Comparison of ENCODE assay signal across 8 cellular contexts in the genomic region with DNA sequence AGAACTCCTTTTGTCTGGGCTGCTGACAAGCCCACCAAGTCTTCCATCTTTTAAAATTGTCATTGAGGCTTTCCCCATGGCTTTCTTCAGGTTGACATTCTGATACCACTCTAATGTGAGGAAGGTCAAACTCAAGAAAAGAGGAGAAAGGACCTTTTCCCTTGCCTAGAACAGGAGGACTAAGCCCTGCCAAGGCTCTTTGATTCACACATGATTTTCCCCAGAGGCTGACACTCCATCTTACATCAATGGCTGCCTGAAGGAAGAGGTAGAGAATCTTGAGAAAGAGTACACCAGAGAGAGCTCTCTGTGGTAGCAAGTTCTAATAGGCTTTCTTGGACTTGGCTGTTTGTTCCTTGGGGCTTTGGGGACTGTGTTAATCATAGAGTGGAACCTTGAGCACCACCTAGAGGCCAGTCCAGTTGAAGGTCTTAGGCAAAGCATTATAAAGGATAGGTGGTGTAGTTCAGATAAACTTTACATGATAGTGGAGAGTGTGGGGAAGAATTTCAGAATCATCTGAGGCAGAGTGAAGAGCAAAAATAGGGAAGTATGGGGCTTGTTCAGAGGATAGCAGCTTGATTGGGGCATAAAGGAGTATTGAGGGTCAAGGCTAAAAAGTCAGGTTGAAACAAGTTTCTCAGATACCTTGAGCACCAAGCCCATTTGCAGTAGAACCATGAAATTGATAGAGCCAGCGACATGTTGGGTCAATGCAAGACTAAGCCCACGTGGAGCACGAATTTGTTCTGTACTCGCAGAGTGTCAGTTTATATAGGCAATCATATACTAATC. TPM values are rescaled to one million over a fixed set of nuclear protein-coding genes. Genes with fewer than 3 reads are reported as not detected.
DNase-seq lines count a peak whose midpoint lies in the region; ATAC-seq lines count a peak whose summit lies in the region.

No MANE protein-coding gene starts in this region.

- no peak overlapping the region for H2BK5ac ChIP-seq in mesendoderm (ENCODE audit: low read length)

- no peak overlapping the region for H3K4me3 Mint-ChIP-seq in activated CD4-positive, alpha-beta T cell treated with anti-CD3 and anti-CD28 coated beads, Interleukin-2, amount 10 ng/mL, durations not matched to agents 24 days and 14 days

- no peak overlapping the region for H2BK120ac ChIP-seq in mesendoderm (ENCODE audit: low read depth, low read length)

- H3K79me1 ChIP-seq in mesendoderm (ENCODE audit: low read length), result no peaks in the 10 kb centered on the region

- WGBS in mesendoderm (ENCODE audit: extremely low coverage, insufficient coverage, low lambda C conversion rate), result no CpG with 5 or more reads among the region's 4 CpGs

- no peak overlapping the region for H3K18ac ChIP-seq in mesendoderm (ENCODE audit: low read length)

- no peak overlapping the region for H3K27ac Mint-ChIP-seq in activated CD4-positive, alpha-beta T cell treated with anti-CD3 and anti-CD28 coated beads, Interleukin-2, amount 10 ng/mL, durations not matched to agents 24 days and 14 days

- H3K4me3 ChIP-seq in effector memory CD4-positive, alpha-beta T cell (ENCODE audit: insufficient read depth, low read depth, low read length, poor library complexity, severe bottlenecking), result no peak overlapping the region
- H3K4me3 ChIP-seq in mesendoderm (ENCODE audit: low read length), result no peak overlapping the region

- no peaks in the 10 kb centered on the region for H3K9me3 Mint-ChIP-seq in activated CD4-positive, alpha-beta T cell treated with anti-CD3 and anti-CD28 coated beads, Interleukin-2, amount 10 ng/mL, durations not matched to agents 24 days and 14 days

- no peaks in the 10 kb centered on the region for H3K4me1 Mint-ChIP-seq in activated CD4-positive, alpha-beta T cell treated with anti-CD3 and anti-CD28 coated beads, Interleukin-2, amount 10 ng/mL, durations not matched to agents 24 days and 14 days

- H4K8ac ChIP-seq in mesendoderm (ENCODE audit: low read depth, low read length), result no peak overlapping the region

- no peak overlapping the region for H2AK5ac ChIP-seq in mesendoderm (ENCODE audit: low read length)

- DNase-seq in NK-92 treated with Interleukin-12 subunit alpha and Interleukin-12 subunit beta, amount 100 ng/mL, for 24 hours (lab: John Stamatoyannopoulos, UW), result peak; percentile 11
- DNase-seq in NK-92 (lab: John Stamatoyannopoulos, UW; ENCODE audit: unreplicated experiment) (no peak), NCI-H226 (peak; percentile 17), mesendoderm (peak; percentile 85)
- peak; percentile 89 for DNase-seq in activated CD4-positive, alpha-beta T cell treated with anti-CD3 and anti-CD28 coated beads, Interleukin-2, amount 10 ng/mL, durations not matched to agents 24 days and 14 days
- DNase-seq in effector memory CD4-positive, alpha-beta T cell, result peak; percentile 2 to 22 (median 16)
- DNase-seq in stimulated activated CD8-positive, alpha-beta memory T cell treated with anti-CD3 and anti-CD28 coated beads, Interleukin-7, amount 100 ng/mL, for 24 hours (ENCODE audit: low read depth), result peak; percentile 21

- no peaks in the 10 kb centered on the region for H3K27me3 Mint-ChIP-seq in activated CD4-positive, alpha-beta T cell treated with anti-CD3 and anti-CD28 coated beads, Interleukin-2, amount 10 ng/mL, durations not matched to agents 24 days and 14 days

- no peak overlapping the region for H3K56ac ChIP-seq in mesendoderm (ENCODE audit: low read length)

- peaks cover 65% of the 10 kb centered on the region for H3K36me3 ChIP-seq in effector memory CD4-positive, alpha-beta T cell (ENCODE audit: control insufficient read depth, insufficient read depth, low read length)
- H3K36me3 ChIP-seq in mesendoderm (ENCODE audit: control insufficient read depth, insufficient read depth, low read length), result no peaks in the 10 kb centered on the region

- H3K79me2 ChIP-seq in mesendoderm (ENCODE audit: control insufficient read depth, insufficient read depth, low read length), result no peaks in the 10 kb centered on the region

- H3K9ac ChIP-seq in mesendoderm (ENCODE audit: low read length), result no peak overlapping the region

- no peak overlapping the region for H3K27ac ChIP-seq in effector memory CD4-positive, alpha-beta T cell (ENCODE audit: insufficient read depth, low read length, poor library complexity, severe bottlenecking)
- H3K27ac ChIP-seq in mesendoderm (ENCODE audit: low read depth, low read length), result no peak overlapping the region

- no peak overlapping the region for H2BK15ac ChIP-seq in mesendoderm (replicated peaks; ENCODE audit: low read depth)

- H3K36me3 Mint-ChIP-seq in activated CD4-positive, alpha-beta T cell treated with anti-CD3 and anti-CD28 coated beads, Interleukin-2, amount 10 ng/mL, durations not matched to agents 24 days and 14 days (ENCODE audit: low read depth), result peaks cover 49% of the 10 kb centered on the region

- no peaks in the 10 kb centered on the region for H3K4me1 ChIP-seq in effector memory CD4-positive, alpha-beta T cell (ENCODE audit: control insufficient read depth, insufficient read depth, low read length, poor library complexity, severe bottlenecking)
- H3K4me1 ChIP-seq in mesendoderm (ENCODE audit: control insufficient read depth, low read depth, low read length), result no peaks in the 10 kb centered on the region

- H3K23ac ChIP-seq in mesendoderm (ENCODE audit: low read length), result no peak overlapping the region

- peak; percentile 66 for ATAC-seq in HG02852 (IDR thresholded peaks at IDR 0.05; ENCODE audit: unreplicated experiment)

- H3K4me2 ChIP-seq in mesendoderm (ENCODE audit: low read length), result no peak overlapping the region

- H3K27me3 ChIP-seq in effector memory CD4-positive, alpha-beta T cell (replicated peaks; ENCODE audit: control insufficient read depth, insufficient read depth, low read length, poor library complexity, severe bottlenecking), result no peaks in the 10 kb centered on the region
- no peaks in the 10 kb centered on the region for H3K27me3 ChIP-seq in mesendoderm (ENCODE audit: insufficient read depth, low read length, poor library complexity)

- intact Hi-C loops in activated CD4-positive, alpha-beta T cell treated with anti-CD3 and anti-CD28 coated beads, Interleukin-2, amount 10 ng/mL, durations not matched to agents 24 days and 14 days (cut with micrococcal nuclease), result loop anchor here (1.0 to 2.0 kb wide), 6 partner anchors 37 to 553 kb away; a partner anchor contains a TSS

- H3K9me3 ChIP-seq in effector memory CD4-positive, alpha-beta T cell (ENCODE audit: control insufficient read depth, low read length), result no peaks in the 10 kb centered on the region

- no peak overlapping the region for H3K4ac ChIP-seq in mesendoderm (ENCODE audit: low read depth, low read length)

- H4K5ac ChIP-seq in mesendoderm (ENCODE audit: low read length), result no peak overlapping the region

RNA-seq across cellular contexts. Expression of a gene that starts 36.7 kb away (rescaled TPM):
- total RNA-seq in activated CD4-positive, alpha-beta T cell treated with anti-CD3 and anti-CD28 coated beads, Interleukin-2, amount 10 ng/mL, durations not matched to agents 24 days and 14 days, result 114 and 122 TPM in 2 replicates
- 20.2 TPM for polyA plus RNA-seq in mesendoderm (2013, experiment 1 of 2)
- 19.9 TPM for polyA plus RNA-seq in mesendoderm (2013, experiment 2 of 2)
